9 cellular contexts compared by ENCODE assay signal in the genomic region with DNA sequence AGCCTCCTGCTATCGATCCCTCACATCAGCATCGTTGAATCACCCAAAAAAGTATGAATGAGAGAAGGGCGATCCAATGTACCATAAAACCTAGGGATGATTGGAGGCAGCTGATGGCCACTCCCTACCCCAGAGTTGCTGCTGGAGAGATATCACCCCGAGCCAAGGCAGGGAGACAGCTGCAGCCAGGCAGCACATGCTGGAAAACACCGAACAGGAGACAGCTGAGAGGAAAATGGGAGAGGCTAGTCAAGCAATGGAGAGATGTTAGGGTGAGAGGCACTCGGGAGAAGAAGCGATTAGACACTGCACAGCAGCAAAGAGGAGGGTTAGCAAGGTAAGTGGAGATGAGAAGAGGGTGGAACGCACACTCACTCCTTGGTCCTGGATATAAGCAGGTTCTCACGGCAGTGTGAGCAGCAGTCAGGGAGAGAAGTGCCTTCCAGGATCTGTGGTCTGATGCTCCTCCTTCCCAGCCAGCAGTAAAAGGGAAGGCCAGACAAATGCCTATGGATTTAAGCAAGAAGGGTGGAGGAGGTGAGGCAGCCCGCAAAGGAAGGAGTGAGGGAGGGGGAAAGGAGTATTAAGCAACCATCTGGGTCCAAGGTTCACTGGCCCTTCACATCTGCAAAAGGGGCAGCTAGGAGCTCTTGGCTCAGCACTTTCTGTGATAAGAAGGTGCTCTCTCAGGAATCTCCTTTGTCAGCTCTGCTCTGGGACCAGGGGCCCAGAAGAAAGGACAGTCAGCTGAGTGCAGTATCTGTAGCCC. TPM values are rescaled to one million over a fixed set of nuclear protein-coding genes. Genes with fewer than 3 reads are reported as not detected.
A peak's percentile ranks its signal among the peaks of the same experiment; 100 is the strongest.
DNase-seq lines count a peak whose midpoint lies in the region; ATAC-seq, FAIRE-seq and TF ChIP-seq lines count a peak whose summit lies in the region.
"Had no signal": no experiment of that assay in that cellular context is flagged by ENCODE, and none has a peak within 500 bp of the region (broad histone marks: within the 10 kb centered on the region; RNA-seq: fewer than 3 reads in every experiment).

A gene (minus strand): TSS at position 491 of the 769 bp plus-strand sequence. CDS start 2,037 bp downstream, outside the sequence.

- peak within 1 kb of the TSS in 1 of 2 donors; percentile 77 for H3K9ac ChIP-seq in kidney (ENCODE audit: low read length in 2 of 2)

- no peak for DNase-seq in T-cell
- DNase-seq in kidney = no peak
- no peak for DNase-seq in GM19238 (ENCODE audit: insufficient read length, low spot score)
- no peak for DNase-seq in activated naive CD4-positive, alpha-beta T cell treated with anti-CD3 and anti-CD28 coated beads, Interleukin-2, amount 50 U/mL, for 16 hours
- DNase-seq in activated T-cell treated with anti-CD3 and anti-CD28 coated beads, Interleukin-2, amount 50 U/mL, for 72 hours = no peak
- no peak for DNase-seq in activated T-cell treated with anti-CD3 and anti-CD28 coated beads, Interleukin-2, amount 50 U/mL, for 24 hours
- DNase-seq: stimulated activated CD4-positive, alpha-beta T cell treated with anti-CD3 and anti-CD28 coated beads, Interleukin-4, amount 100 ng/mL, for 1 hour had no signal

- ATAC-seq in HG02852 (IDR thresholded peaks at IDR 0.05; ENCODE audit: unreplicated experiment) (peak; percentile 18), T-cell (replicated peaks in 1 of 4) (peak in 3 of 4 experiments; percentile 16 to 17 (median 16))
- ATAC-seq in stimulated activated memory B cell treated with anti-CD40 and anti-IgM and Interleukin-4, amounts not matched to agents 10 μg/mL and 1 μg/mL and 100 μg/mL, for 72 hours = no peak
- no peak for ATAC-seq in activated T-cell treated with anti-CD3 and anti-CD28 coated beads, Interleukin-2, amount 50 U/mL, for 72 hours (replicated peaks in 1 of 2)

- no peaks in the 10 kb centered on the region for H3K36me3 Mint-ChIP-seq in T-cell
- H3K36me3 Mint-ChIP-seq in stimulated activated memory B cell treated with anti-CD40 and anti-IgM and Interleukin-4, amounts not matched to agents 10 μg/mL and 1 μg/mL and 100 μg/mL, for 72 hours = no peaks in the 10 kb centered on the region
- no peaks in the 10 kb centered on the region for H3K36me3 Mint-ChIP-seq in activated T-cell treated with anti-CD3 and anti-CD28 coated beads, Interleukin-2, amount 50 U/mL, for 72 hours (ENCODE audit: insufficient read depth in 2 of 2)
- no peaks in the 10 kb centered on the region for H3K36me3 Mint-ChIP-seq in activated T-cell treated with anti-CD3 and anti-CD28 coated beads, Interleukin-2, amount 50 U/mL, for 24 hours (ENCODE audit: low read depth)

- H3K27me3 Mint-ChIP-seq in T-cell = peaks cover 0 to 8% of the 10 kb centered on the region in 2 donors
- H3K27me3 Mint-ChIP-seq in stimulated activated memory B cell treated with anti-CD40 and anti-IgM and Interleukin-4, amounts not matched to agents 10 μg/mL and 1 μg/mL and 100 μg/mL, for 72 hours = no peaks in the 10 kb centered on the region
- H3K27me3 Mint-ChIP-seq in activated T-cell treated with anti-CD3 and anti-CD28 coated beads, Interleukin-2, amount 50 U/mL, for 72 hours (ENCODE audit: low read depth) = no peaks in the 10 kb centered on the region
- peaks cover 3% of the 10 kb centered on the region for H3K27me3 Mint-ChIP-seq in activated T-cell treated with anti-CD3 and anti-CD28 coated beads, Interleukin-2, amount 50 U/mL, for 24 hours

- peak within 1 kb of the TSS; percentile 73 to 83 for H3K27ac ChIP-seq in kidney (ENCODE audit: low read depth in 2 of 2, low read length in 2 of 2)

- H3K36me3 ChIP-seq in kidney (ENCODE audit: control insufficient read depth in 1 of 2, insufficient read depth in 2 of 2, low read length in 2 of 2) = no peaks in the 10 kb centered on the region

- FAIRE-seq in kidney (lab: Jason Lieb, UNC) = no peak

- H3K4me3 ChIP-seq in kidney (ENCODE audit: low read length in 2 of 2) = peak within 1 kb of the TSS; percentile 71 to 79

- no peaks in the 10 kb centered on the region for H3K9me3 Mint-ChIP-seq in T-cell
- H3K9me3 Mint-ChIP-seq in stimulated activated memory B cell treated with anti-CD40 and anti-IgM and Interleukin-4, amounts not matched to agents 10 μg/mL and 1 μg/mL and 100 μg/mL, for 72 hours = no peaks in the 10 kb centered on the region
- H3K9me3 Mint-ChIP-seq in activated T-cell treated with anti-CD3 and anti-CD28 coated beads, Interleukin-2, amount 50 U/mL, for 72 hours = no peaks in the 10 kb centered on the region
- H3K9me3 Mint-ChIP-seq in activated T-cell treated with anti-CD3 and anti-CD28 coated beads, Interleukin-2, amount 50 U/mL, for 24 hours = no peaks in the 10 kb centered on the region

- TF ChIP-seq CTCF in kidney (IDR thresholded peaks at IDR 0.05; ENCODE audit: borderline replicate concordance, extremely low read depth, insufficient read depth) = no peak

- H3K4me1 ChIP-seq in kidney (ENCODE audit: control insufficient read depth in 1 of 2, insufficient read depth in 1 of 2, low read depth in 1 of 2, low read length in 2 of 2) = peaks cover 6 to 9% of the 10 kb centered on the region in 2 donors

- H3K9me3 ChIP-seq in kidney (ENCODE audit: control insufficient read depth in 1 of 2, low read length in 2 of 2) = no peaks in the 10 kb centered on the region

- H3K27ac Mint-ChIP-seq in T-cell = peak within 1 kb of the TSS; percentile 37 to 65
- H3K27ac Mint-ChIP-seq in stimulated activated memory B cell treated with anti-CD40 and anti-IgM and Interleukin-4, amounts not matched to agents 10 μg/mL and 1 μg/mL and 100 μg/mL, for 72 hours = peak within 1 kb of the TSS; percentile 80
- no peak within 1 kb of the TSS for H3K27ac Mint-ChIP-seq in activated T-cell treated with anti-CD3 and anti-CD28 coated beads, Interleukin-2, amount 50 U/mL, for 72 hours
- no peak within 1 kb of the TSS for H3K27ac Mint-ChIP-seq in activated T-cell treated with anti-CD3 and anti-CD28 coated beads, Interleukin-2, amount 50 U/mL, for 24 hours

- POLR2A ChIA-PET in T-cell (lab: Charles Lee) = interaction anchor here in 1 of 2 donors (0.5 kb wide), 1 partner anchor 57 kb away, joined by 6 read pairs; no protein-coding TSS in a partner anchor

- intact Hi-C loops in kidney (cut with DNase I) = no loop called here

- CTCF ChIA-PET in T-cell (lab: Charles Lee) = interaction anchor here in 1 of 2 donors (1.1 kb wide), 1 partner anchor 40 kb away, joined by 3 read pairs; no protein-coding TSS in a partner anchor

- peaks cover 11 to 21% (median 15%) of the 10 kb centered on the region in 3 donors for H3K4me1 Mint-ChIP-seq in T-cell
- peaks cover 58% of the 10 kb centered on the region for H3K4me1 Mint-ChIP-seq in stimulated activated memory B cell treated with anti-CD40 and anti-IgM and Interleukin-4, amounts not matched to agents 10 μg/mL and 1 μg/mL and 100 μg/mL, for 72 hours
- H3K4me1 Mint-ChIP-seq in activated T-cell treated with anti-CD3 and anti-CD28 coated beads, Interleukin-2, amount 50 U/mL, for 72 hours (ENCODE audit: low read depth) = peaks cover 35% of the 10 kb centered on the region
- peaks cover 18% of the 10 kb centered on the region for H3K4me1 Mint-ChIP-seq in activated T-cell treated with anti-CD3 and anti-CD28 coated beads, Interleukin-2, amount 50 U/mL, for 24 hours (ENCODE audit: low read depth)

- no peak within 1 kb of the TSS for H3K4me3 Mint-ChIP-seq in T-cell
- peak within 1 kb of the TSS; percentile 62 for H3K4me3 Mint-ChIP-seq in stimulated activated memory B cell treated with anti-CD40 and anti-IgM and Interleukin-4, amounts not matched to agents 10 μg/mL and 1 μg/mL and 100 μg/mL, for 72 hours
- no peak within 1 kb of the TSS for H3K4me3 Mint-ChIP-seq in activated T-cell treated with anti-CD3 and anti-CD28 coated beads, Interleukin-2, amount 50 U/mL, for 72 hours
- no peak within 1 kb of the TSS for H3K4me3 Mint-ChIP-seq in activated T-cell treated with anti-CD3 and anti-CD28 coated beads, Interleukin-2, amount 50 U/mL, for 24 hours

RNA-seq across cellular contexts. Expression of the gene that starts here (rescaled TPM):
- total RNA-seq in T-cell (1 to 10 TPM in 2 of 5 donors, under 1 TPM in 2, not detected in 1; 0.75 to 1.8 (median 0.98) TPM), kidney (26.6 TPM)
- polyA plus RNA-seq in kidney (ENCODE audit: insufficient read depth, low read depth, low replicate concordance) = 235 TPM
- 1 to 10 TPM in 1 of 2 donors, under 1 TPM in 1; 0.21 to 1.5 TPM for total RNA-seq in activated T-cell treated with anti-CD3 and anti-CD28 coated beads, Interleukin-2, amount 50 U/mL, for 72 hours

Comparison
In these comparisons a context has a peak if more than half of its experiments do, and no peak if none do; other contexts are left out.
1. ATAC-seq: peak in HG02852 (single experiment) and T-cell (3 of 4); none in stimulated activated memory B cell treated with anti-CD40 and anti-IgM and Interleukin-4, amounts not matched to agents 10 μg/mL and 1 μg/mL and 100 μg/mL, for 72 hours (single experiment) and activated T-cell treated with anti-CD3 and anti-CD28 coated beads, Interleukin-2, amount 50 U/mL, for 72 hours (0 of 2).
2. H3K27ac Mint-ChIP-seq: peak in T-cell (2 of 2) and stimulated activated memory B cell treated with anti-CD40 and anti-IgM and Interleukin-4, amounts not matched to agents 10 μg/mL and 1 μg/mL and 100 μg/mL, for 72 hours (single experiment); none in activated T-cell treated with anti-CD3 and anti-CD28 coated beads, Interleukin-2, amount 50 U/mL, for 72 hours (single experiment) and activated T-cell treated with anti-CD3 and anti-CD28 coated beads, Interleukin-2, amount 50 U/mL, for 24 hours (single experiment).